Comparison of ENCODE assay signal across 15 cellular contexts in genomic region chr2:121697108-121697631, GRCh38. TPM values are rescaled to one million over a fixed set of nuclear protein-coding genes. Genes with fewer than 3 reads are reported as not detected.
A peak's percentile ranks its signal among the peaks of the same experiment; 100 is the strongest.
DNase-seq lines count a peak whose midpoint lies in the region; ATAC-seq, FAIRE-seq and TF ChIP-seq lines count a peak whose summit lies in the region.
"Had no signal": no experiment of that assay in that cellular context is flagged by ENCODE, and none has a peak within 500 bp of the region (broad histone marks: within the 10 kb centered on the region; RNA-seq: fewer than 3 reads in every experiment).

No MANE protein-coding gene starts in this region.

- H3K36me3 ChIP-seq in cardiac muscle cell, result no peaks in the 10 kb centered on the region
- no peaks in the 10 kb centered on the region for H3K36me3 ChIP-seq in astrocyte (ENCODE audit: insufficient read depth, low read length)
- H3K36me3 ChIP-seq in lower lobe of right lung, result no peaks in the 10 kb centered on the region
- H3K36me3 ChIP-seq in HAP-1 (replicated peaks), result no peaks in the 10 kb centered on the region
- H3K36me3 ChIP-seq: breast epithelium had no signal

- H3K27me3 ChIP-seq in cardiac muscle cell (no peaks in the 10 kb centered on the region), astrocyte (ENCODE audit: insufficient read depth, low read length) (no peaks in the 10 kb centered on the region), lower lobe of right lung (ENCODE audit: low read depth) (no peaks in the 10 kb centered on the region), HAP-1 (ENCODE audit: low read depth) (no peaks in the 10 kb centered on the region; the same call in 1 of the 2 replicates)
- H3K27me3 ChIP-seq: breast epithelium had no signal

- in situ Hi-C loops in HAP-1 (cut with MboI; ENCODE audit: low sequenced_read_pairs), result no loop called here

- H3K27ac ChIP-seq in cardiac muscle cell (peak overlapping the region; percentile 43), astrocyte (ENCODE audit: low read depth, low read length) (no peak overlapping the region), lower lobe of right lung (peak overlapping the region; percentile 26)
- H3K27ac ChIP-seq: breast epithelium had no signal

- no peak overlapping the region for H3K4me3 ChIP-seq in cardiac muscle cell
- H3K4me3 ChIP-seq in astrocyte (ENCODE audit: insufficient read depth, low read depth, low read length), result no peak overlapping the region
- no peak overlapping the region for H3K4me3 ChIP-seq in lower lobe of right lung
- no peak overlapping the region for H3K4me3 ChIP-seq in HAP-1
- H3K4me3 ChIP-seq: breast epithelium had no signal

- H3K4me3 Mint-ChIP-seq in astrocyte (ENCODE audit: unreplicated experiment), result peak overlapping the region; percentile 11
- H3K4me3 Mint-ChIP-seq: activated T-cell treated with anti-CD3 and anti-CD28 coated beads, Interleukin-2, amount 50 U/mL, for 4 hours had no signal

- H3K9ac ChIP-seq in astrocyte (ENCODE audit: low read length), result no peak overlapping the region

- FAIRE-seq in astrocyte (lab: Jason Lieb, UNC), result no peak
- FAIRE-seq: TTC549 had no signal

- no peak overlapping the region for H3K4me2 ChIP-seq in astrocyte (ENCODE audit: low read length)

- H3K9me3 Mint-ChIP-seq in astrocyte (ENCODE audit: unreplicated experiment), result no peaks in the 10 kb centered on the region
- H3K9me3 Mint-ChIP-seq: activated T-cell treated with anti-CD3 and anti-CD28 coated beads, Interleukin-2, amount 50 U/mL, for 4 hours had no signal

- H3K9me3 ChIP-seq in cardiac muscle cell (ENCODE audit: low read depth) (no peaks in the 10 kb centered on the region), astrocyte (ENCODE audit: insufficient read depth, low read depth, low read length) (no peaks in the 10 kb centered on the region), lower lobe of right lung (no peaks in the 10 kb centered on the region), HAP-1 (no peaks in the 10 kb centered on the region)
- H3K9me3 ChIP-seq: breast epithelium had no signal

- peak overlapping the region; percentile 53 for H2AFZ ChIP-seq in astrocyte (ENCODE audit: low read depth, low read length)

- no peaks in the 10 kb centered on the region for H3K27me3 Mint-ChIP-seq in astrocyte (ENCODE audit: low read depth, unreplicated experiment)

- peaks cover 39% of the 10 kb centered on the region for H3K4me1 Mint-ChIP-seq in astrocyte (ENCODE audit: low read depth, unreplicated experiment)

- peak overlapping the region; percentile 79 for H3K27ac Mint-ChIP-seq in astrocyte (ENCODE audit: unreplicated experiment)

- H3K4me1 ChIP-seq in cardiac muscle cell (ENCODE audit: low read depth) (peaks cover 2% of the 10 kb centered on the region), astrocyte (ENCODE audit: insufficient read depth, low read length) (peaks cover 29% of the 10 kb centered on the region), lower lobe of right lung (peaks cover 16% of the 10 kb centered on the region), HAP-1 (no peaks in the 10 kb centered on the region)
- H3K4me1 ChIP-seq: breast epithelium had no signal

- ATAC-seq in Right ventricle myocardium superior (ENCODE audit: poor library complexity) (no peak), lower lobe of right lung (peak; percentile 55 to 61)
- ATAC-seq: activated T-cell treated with anti-CD3 and anti-CD28 coated beads, Interleukin-2, amount 50 U/mL, for 4 hours had no signal

- intact Hi-C loops in Right ventricle myocardium superior (cut with DNase I), result no loop called here
- intact Hi-C loops in lower lobe of right lung (cut with DNase I), result no loop called here

- DNase-seq in cardiac muscle cell (ENCODE audit: low read depth in 1 of 2, low spot score in 1 of 2), result peak; percentile 5 to 17
- no peak for DNase-seq in Right ventricle myocardium superior
- peak; percentile 3 for DNase-seq in astrocyte (ENCODE audit: low read depth)
- DNase-seq in lower lobe of right lung, result no peak
- DNase-seq in CD1c-positive myeloid dendritic cell (ENCODE audit: extremely low spot score), result no peak
- no peak for DNase-seq in ecto neural progenitor cell (ENCODE audit: low spot score)
- no peak for DNase-seq in NCI-H69 (lab: John Stamatoyannopoulos, UW)
- DNase-seq in HAP-1 (ENCODE audit: low spot score in 2 of 2), result no peak
- DNase-seq: activated T-cell treated with anti-CD3 and anti-CD28 coated beads, Interleukin-2, amount 50 U/mL, for 4 hours; AML-193; MM.1S; NCI-H2227 treated with DMSO at 0.1 percent for 48 hours; RPMI8226 had no signal

- H3K79me2 ChIP-seq in astrocyte (ENCODE audit: insufficient read depth, low read length), result no peaks in the 10 kb centered on the region

- TF ChIP-seq CTCF in cardiac muscle cell (IDR thresholded peaks at IDR 0.05; ENCODE audit: low read depth, low read length), result no peak
- TF ChIP-seq CTCF in astrocyte (IDR thresholded peaks at IDR 0.05; ENCODE audit: insufficient read depth, low read depth, low read length), result no peak
- TF ChIP-seq CTCF in lower lobe of right lung (IDR thresholded peaks at IDR 0.05), result no peak

- H4K20me1 ChIP-seq in astrocyte (ENCODE audit: insufficient read depth, low read length), result no peaks in the 10 kb centered on the region

- no peaks in the 10 kb centered on the region for H3K36me3 Mint-ChIP-seq in astrocyte (ENCODE audit: low read depth, unreplicated experiment)

RNA-seq across cellular contexts. Expression of gene NIFK, which starts 39.5 kb away (rescaled TPM):
- 20.4 and 47.4 TPM in 2 replicates for total RNA-seq in cardiac muscle cell
- polyA plus RNA-seq in cardiac muscle cell, result 44.0 and 47.9 TPM in 2 replicates
- total RNA-seq in Right ventricle myocardium superior, result 22.2 TPM
- 66.7 and 75.0 TPM in 2 replicates for total RNA-seq in astrocyte
- 29.8 TPM for total RNA-seq in lower lobe of right lung

RNA-seq across cellular contexts. Expression of gene CLASP1, which starts 47.9 kb away (rescaled TPM):
- 41.1 and 53.0 TPM in 2 replicates for total RNA-seq in cardiac muscle cell
- 24.8 and 37.0 TPM in 2 replicates for polyA plus RNA-seq in cardiac muscle cell
- total RNA-seq in Right ventricle myocardium superior, result 58.3 TPM
- 50.6 and 56.7 TPM in 2 replicates for total RNA-seq in astrocyte
- total RNA-seq in lower lobe of right lung, result 45.8 TPM

RNA-seq across cellular contexts. Expression of gene TSN, which starts 58.3 kb away (rescaled TPM):
- total RNA-seq in cardiac muscle cell (27.0 and 32.1 TPM in 2 replicates), Right ventricle myocardium superior (32.8 TPM), astrocyte (60.3 and 68.2 TPM in 2 replicates), lower lobe of right lung (36.2 TPM)
- polyA plus RNA-seq in cardiac muscle cell, result 57.3 and 59.4 TPM in 2 replicates

Comparison
In these comparisons a context has a peak if more than half of its experiments do, and no peak if none do; other contexts are left out.
1. DNase-seq: peak in cardiac muscle cell (2 of 2) and astrocyte (single experiment); none in Right ventricle myocardium superior (single experiment), lower lobe of right lung (single experiment), CD1c-positive myeloid dendritic cell (single experiment), ecto neural progenitor cell (single experiment), NCI-H69 (single experiment) and HAP-1 (0 of 2).